In the genomic region with DNA sequence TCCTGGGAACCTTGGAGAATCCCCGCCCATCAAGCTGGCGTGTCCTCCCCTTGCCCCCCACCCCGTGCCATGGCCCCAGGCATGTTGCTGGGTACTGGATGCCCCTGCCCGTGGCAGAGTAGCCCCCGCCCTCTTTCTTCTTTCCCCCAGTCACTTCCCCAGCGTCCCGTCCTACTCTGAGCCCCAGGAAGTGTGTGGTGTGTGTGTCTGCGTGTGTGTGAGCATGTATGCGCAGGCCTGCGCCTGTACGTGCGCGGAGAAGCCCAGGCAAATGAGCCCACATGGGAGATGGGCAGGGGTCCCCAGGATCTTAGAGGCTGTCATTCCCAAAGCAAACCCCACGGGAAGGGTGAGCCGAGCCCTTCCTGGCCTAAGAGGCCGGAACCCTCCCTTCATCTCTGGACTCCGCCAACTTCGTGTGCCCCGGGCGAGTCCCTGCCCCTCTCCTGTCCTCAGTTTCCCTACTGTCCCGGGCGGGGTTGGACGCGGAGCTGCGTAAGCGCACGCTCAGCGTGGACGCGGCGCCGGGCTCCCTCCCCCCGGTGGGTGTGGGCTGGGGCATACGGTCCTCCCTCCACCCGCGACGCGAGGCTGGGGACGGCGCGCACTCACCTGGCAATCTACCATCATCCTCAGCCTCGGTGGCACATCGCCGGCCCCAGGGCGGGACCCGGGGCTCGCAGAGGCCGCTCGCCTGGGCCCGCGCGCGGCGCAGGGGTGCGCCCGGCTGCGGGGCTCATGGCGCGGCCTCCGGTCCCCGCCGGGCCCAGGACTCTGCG, we compare ENCODE assay signal across 8 cellular contexts. TPM values are rescaled to one million over a fixed set of nuclear protein-coding genes. Genes with fewer than 3 reads are reported as not detected.
DNase-seq lines count a peak whose midpoint lies in the region; ATAC-seq and TF ChIP-seq lines count a peak whose summit lies in the region.

No MANE protein-coding gene starts in this region.

- in situ Hi-C loops in KBM-7 (cut with MboI; ENCODE audit: low pct_unique_long_range_greater_than_20kb, low sequenced_read_pairs) = no loop called here

- no peak for TF ChIP-seq CTCF in VCaP (conservative IDR thresholded peaks at IDR 0.05)
- TF ChIP-seq CTCF in liver (IDR thresholded peaks at IDR 0.05; ENCODE audit: low read depth, low read length, missing input control) = no peak

- peak overlapping the region; percentile 53 to 66 (median 64) for H3K4me3 ChIP-seq in liver (ENCODE audit: low read depth in 1 of 3, low read length in 3 of 3)

- H3K9ac ChIP-seq in ES-I3 (ENCODE audit: low read depth, low read length) (peak overlapping the region; percentile 95), liver (ENCODE audit: low read depth in 1 of 2, low read length in 2 of 2) (peak overlapping the region in 1 of 2 donors; percentile 57)

- peak; percentile 7 for ATAC-seq in GM21576 (IDR thresholded peaks at IDR 0.05; ENCODE audit: unreplicated experiment)

- H3K36me3 ChIP-seq in ES-I3 (ENCODE audit: insufficient read depth, low read length) (no peaks in the 10 kb centered on the region), liver (ENCODE audit: control insufficient read depth in 4 of 4, insufficient read depth in 3 of 4, low read depth in 1 of 4, low read length in 3 of 4) (no peaks in the 10 kb centered on the region)

- no peaks in the 10 kb centered on the region for H3K27me3 ChIP-seq in liver (ENCODE audit: control insufficient read depth in 4 of 4, insufficient read depth in 4 of 4, low read length in 3 of 4)

- H3K4me1 ChIP-seq in ES-I3 (ENCODE audit: insufficient read depth, low read length) (peaks cover 4% of the 10 kb centered on the region; the same call in 1 of the 2 replicates), liver (ENCODE audit: control insufficient read depth in 4 of 4, insufficient read depth in 4 of 4, low read length in 3 of 4) (peaks cover 5 to 32% (median 16%) of the 10 kb centered on the region in 4 donors)

- peak; percentile 67 for DNase-seq in KBM-7
- peak; percentile 57 for DNase-seq in cerebellum (ENCODE audit: low spot score)
- DNase-seq in stimulated activated naive CD4-positive, alpha-beta T cell treated with Interleukin-2 at 50 U/mL for 16 hours (lab: John Stamatoyannopoulos, UW) = peak; percentile 50
- no peak for DNase-seq in NCI-H1048 (lab: John Stamatoyannopoulos, UW)

- H3K9me3 ChIP-seq in ES-I3 (ENCODE audit: control insufficient read depth, insufficient read depth, low read length) (no peaks in the 10 kb centered on the region), liver (ENCODE audit: control insufficient read depth in 4 of 4, low read length in 3 of 4) (no peaks in the 10 kb centered on the region)

- WGBS in liver = 13% methylated on average over 63 of the region's 63 CpGs

- TF ChIP-seq RAD21 in liver (IDR thresholded peaks at IDR 0.05) = no peak

- H3K27ac ChIP-seq in VCaP (peak overlapping the region; percentile 96), liver (ENCODE audit: low read depth in 1 of 2, low read length in 2 of 2) (peak overlapping the region; percentile 3 to 5)

TF ChIP-seq in liver, 16 proteins besides CTCF, POLR2A, EP300 and RAD21:
- no peak for TF ChIP-seq RXRA (IDR thresholded peaks at IDR 0.05)
- TF ChIP-seq HNF4A (conservative IDR thresholded peaks at IDR 0.05) = no peak
- TF ChIP-seq GABPA (IDR thresholded peaks at IDR 0.05 in 1 of 2, conservative IDR thresholded peaks at IDR 0.05 in 1 of 2) = no peak
- no peak for TF ChIP-seq EGR1 (IDR thresholded peaks at IDR 0.05; ENCODE audit: low read depth in 2 of 2)
- TF ChIP-seq, protein P1, sequence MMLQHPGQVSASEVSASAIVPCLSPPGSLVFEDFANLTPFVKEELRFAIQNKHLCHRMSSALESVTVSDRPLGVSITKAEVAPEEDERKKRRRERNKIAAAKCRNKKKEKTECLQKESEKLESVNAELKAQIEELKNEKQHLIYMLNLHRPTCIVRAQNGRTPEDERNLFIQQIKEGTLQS (IDR thresholded peaks at IDR 0.05) = no peak
- no peak for TF ChIP-seq ZBTB33 (IDR thresholded peaks at IDR 0.05)
- TF ChIP-seq MAX (IDR thresholded peaks at IDR 0.05) = no peak
- no peak for TF ChIP-seq YY1 (IDR thresholded peaks at IDR 0.05)
- no peak for TF ChIP-seq NR2F2 (IDR thresholded peaks at IDR 0.05)
- TF ChIP-seq TAF1 (conservative IDR thresholded peaks at IDR 0.05) = no peak
- TF ChIP-seq HNF4G (IDR thresholded peaks at IDR 0.05) = no peak
- TF ChIP-seq FOXA2 (IDR thresholded peaks at IDR 0.05) = no peak
- TF ChIP-seq, protein P2, sequence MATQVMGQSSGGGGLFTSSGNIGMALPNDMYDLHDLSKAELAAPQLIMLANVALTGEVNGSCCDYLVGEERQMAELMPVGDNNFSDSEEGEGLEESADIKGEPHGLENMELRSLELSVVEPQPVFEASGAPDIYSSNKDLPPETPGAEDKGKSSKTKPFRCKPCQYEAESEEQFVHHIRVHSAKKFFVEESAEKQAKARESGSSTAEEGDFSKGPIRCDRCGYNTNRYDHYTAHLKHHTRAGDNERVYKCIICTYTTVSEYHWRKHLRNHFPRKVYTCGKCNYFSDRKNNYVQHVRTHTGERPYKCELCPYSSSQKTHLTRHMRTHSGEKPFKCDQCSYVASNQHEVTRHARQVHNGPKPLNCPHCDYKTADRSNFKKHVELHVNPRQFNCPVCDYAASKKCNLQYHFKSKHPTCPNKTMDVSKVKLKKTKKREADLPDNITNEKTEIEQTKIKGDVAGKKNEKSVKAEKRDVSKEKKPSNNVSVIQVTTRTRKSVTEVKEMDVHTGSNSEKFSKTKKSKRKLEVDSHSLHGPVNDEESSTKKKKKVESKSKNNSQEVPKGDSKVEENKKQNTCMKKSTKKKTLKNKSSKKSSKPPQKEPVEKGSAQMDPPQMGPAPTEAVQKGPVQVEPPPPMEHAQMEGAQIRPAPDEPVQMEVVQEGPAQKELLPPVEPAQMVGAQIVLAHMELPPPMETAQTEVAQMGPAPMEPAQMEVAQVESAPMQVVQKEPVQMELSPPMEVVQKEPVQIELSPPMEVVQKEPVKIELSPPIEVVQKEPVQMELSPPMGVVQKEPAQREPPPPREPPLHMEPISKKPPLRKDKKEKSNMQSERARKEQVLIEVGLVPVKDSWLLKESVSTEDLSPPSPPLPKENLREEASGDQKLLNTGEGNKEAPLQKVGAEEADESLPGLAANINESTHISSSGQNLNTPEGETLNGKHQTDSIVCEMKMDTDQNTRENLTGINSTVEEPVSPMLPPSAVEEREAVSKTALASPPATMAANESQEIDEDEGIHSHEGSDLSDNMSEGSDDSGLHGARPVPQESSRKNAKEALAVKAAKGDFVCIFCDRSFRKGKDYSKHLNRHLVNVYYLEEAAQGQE (IDR thresholded peaks at IDR 0.05) = no peak
- TF ChIP-seq SP1 (IDR thresholded peaks at IDR 0.05) = no peak
- TF ChIP-seq FOXA1 (IDR thresholded peaks at IDR 0.05) = no peak
- no peak for TF ChIP-seq JUND (IDR thresholded peaks at IDR 0.05)

RNA-seq across cellular contexts. Expression of gene GBGT1, which starts 15.2 kb away (rescaled TPM):
- total RNA-seq in cerebellum (3.0 TPM), liver (10 to 100 TPM in 1 of 2 donors, 1 to 10 TPM in 1; 3.4 to 25.7 TPM)
- polyA plus RNA-seq in liver = 1 to 10 TPM in 1 of 2 donors, under 1 TPM in 1; 0.33 to 1.2 TPM

RNA-seq across cellular contexts. Expression of gene RALGDS, which starts 27.5 kb away (rescaled TPM):
- total RNA-seq in cerebellum = 83.9 TPM
- 10 to 100 TPM in 1 of 2 donors, 1 to 10 TPM in 1; 9.5 to 19.0 TPM for total RNA-seq in liver
- 1 to 10 TPM; 1.3 to 5.0 TPM for polyA plus RNA-seq in liver
